Comparison of ENCODE assay signal across 18 cellular contexts in genomic region chr6:10613693-10614092, GRCh38.
DNase-seq lines count a peak whose midpoint lies in the region; ATAC-seq, FAIRE-seq and TF ChIP-seq lines count a peak whose summit lies in the region.
"Had no signal": no experiment of that assay in that cellular context is flagged by ENCODE, and none has a peak within 500 bp of the region (broad histone marks: within the 10 kb centered on the region; RNA-seq: fewer than 3 reads in every experiment).

No MANE protein-coding gene starts in this region.

- POLR2A ChIA-PET in activated CD4-positive, alpha-beta memory T cell treated with anti-CD3 and anti-CD28 coated beads for 36 hours (lab: Charles Lee) = no interaction called here

- intact Hi-C loops in ascending aorta (cut with DNase I) (no loop called here), mucosa of descending colon (cut with DNase I, micrococcal nuclease) (no loop called here), Right ventricle myocardium superior (cut with DNase I) (no loop called here)
- intact Hi-C loops in activated CD4-positive, alpha-beta memory T cell treated with anti-CD3 and anti-CD28 coated beads for 36 hours (cut with micrococcal nuclease) = no loop called here

- H3K36me3 ChIP-seq in ascending aorta (no peaks in the 10 kb centered on the region), mucosa of descending colon (ENCODE audit: low read depth) (no peaks in the 10 kb centered on the region)
- H3K36me3 ChIP-seq: cardiac muscle cell, gastrocnemius medialis, right atrium auricular region had no signal

- CTCF ChIA-PET in activated CD4-positive, alpha-beta memory T cell treated with anti-CD3 and anti-CD28 coated beads for 36 hours (lab: Charles Lee) = no interaction called here

- H3K9me3 ChIP-seq in ascending aorta = no peaks in the 10 kb centered on the region
- H3K9me3 ChIP-seq in mucosa of descending colon = no peaks in the 10 kb centered on the region
- H3K9me3 ChIP-seq: gastrocnemius medialis, right atrium auricular region, SK-N-SH had no signal

- H3K4me3 Mint-ChIP-seq in activated CD4-positive, alpha-beta memory T cell treated with anti-CD3 and anti-CD28 coated beads for 36 hours = no peak overlapping the region
- H3K4me3 Mint-ChIP-seq: activated naive CD8-positive, alpha-beta T cell treated with anti-CD3 and anti-CD28 coated beads for 36 hours; activated T-cell treated with anti-CD3 and anti-CD28 coated beads, Interleukin-2, amount 50 U/mL, for 72 hours had no signal

- no peak overlapping the region for H3K27ac Mint-ChIP-seq in activated CD4-positive, alpha-beta memory T cell treated with anti-CD3 and anti-CD28 coated beads for 36 hours
- H3K27ac Mint-ChIP-seq: activated naive CD8-positive, alpha-beta T cell treated with anti-CD3 and anti-CD28 coated beads for 36 hours; activated T-cell treated with anti-CD3 and anti-CD28 coated beads, Interleukin-2, amount 50 U/mL, for 72 hours had no signal

- FAIRE-seq in urothelium cell line (lab: Jason Lieb, UNC) = no peak

- peaks cover 3% of the 10 kb centered on the region for H3K9me3 Mint-ChIP-seq in activated CD4-positive, alpha-beta memory T cell treated with anti-CD3 and anti-CD28 coated beads for 36 hours

- H3K27me3 ChIP-seq in ascending aorta = no peaks in the 10 kb centered on the region
- H3K27me3 ChIP-seq: cardiac muscle cell, gastrocnemius medialis, right atrium auricular region had no signal

- no peaks in the 10 kb centered on the region for H3K36me3 Mint-ChIP-seq in activated CD4-positive, alpha-beta memory T cell treated with anti-CD3 and anti-CD28 coated beads for 36 hours

- DNase-seq in A172 (ENCODE audit: low spot score) (peak; percentile 18), HT1080 (ENCODE audit: low read depth) (peak; percentile 33), ascending aorta (ENCODE audit: low spot score in 2 of 2) (no peak), mucosa of descending colon (no peak), HPDE6-E6E7 (ENCODE audit: extremely low spot score) (no peak), urothelium cell line (ENCODE audit: low spot score) (no peak), Right ventricle myocardium superior (no peak)
- DNase-seq in activated CD4-positive, alpha-beta memory T cell treated with anti-CD3 and anti-CD28 coated beads for 36 hours = no peak
- DNase-seq: activated CD8-positive, alpha-beta memory T cell treated with anti-CD3 and anti-CD28 coated beads for 24 hours; activated naive CD8-positive, alpha-beta T cell treated with anti-CD3 and anti-CD28 coated beads for 36 hours; activated T-cell treated with anti-CD3 and anti-CD28 coated beads, Interleukin-2, amount 50 U/mL, for 72 hours; DND-41; gastrocnemius medialis; NCI-H1105; SK-N-SH had no signal

- ATAC-seq in mucosa of descending colon = peak; percentile 14
- no peak for ATAC-seq in Right ventricle myocardium superior (ENCODE audit: poor library complexity)
- ATAC-seq: activated T-cell treated with anti-CD3 and anti-CD28 coated beads, Interleukin-2, amount 50 U/mL, for 72 hours; gastrocnemius medialis; Panc1 had no signal

- H3K4me1 ChIP-seq in ascending aorta = peaks cover 0 to 11% of the 10 kb centered on the region in 2 donors
- H3K4me1 ChIP-seq in mucosa of descending colon (ENCODE audit: low read depth) = no peaks in the 10 kb centered on the region
- H3K4me1 ChIP-seq: gastrocnemius medialis had no signal

- H3K4me3 ChIP-seq in ascending aorta (no peak overlapping the region), mucosa of descending colon (no peak overlapping the region)
- H3K4me3 ChIP-seq: cardiac muscle cell, gastrocnemius medialis, right atrium auricular region had no signal

- TF ChIP-seq CTCF in ascending aorta (IDR thresholded peaks at IDR 0.05) (no peak), mucosa of descending colon (IDR thresholded peaks at IDR 0.05) (no peak)

- no peaks in the 10 kb centered on the region for H3K27me3 Mint-ChIP-seq in activated CD4-positive, alpha-beta memory T cell treated with anti-CD3 and anti-CD28 coated beads for 36 hours
- H3K27me3 Mint-ChIP-seq: activated naive CD8-positive, alpha-beta T cell treated with anti-CD3 and anti-CD28 coated beads for 36 hours had no signal

- H3K27ac ChIP-seq in ascending aorta = peak overlapping the region; percentile 0 to 6
- H3K27ac ChIP-seq: cardiac muscle cell, gastrocnemius medialis, right atrium auricular region had no signal

- no peaks in the 10 kb centered on the region for H3K4me1 Mint-ChIP-seq in activated CD4-positive, alpha-beta memory T cell treated with anti-CD3 and anti-CD28 coated beads for 36 hours (ENCODE audit: low read depth)
- H3K4me1 Mint-ChIP-seq: activated naive CD8-positive, alpha-beta T cell treated with anti-CD3 and anti-CD28 coated beads for 36 hours had no signal

Comparison
In these comparisons a context has a peak if more than half of its experiments do, and no peak if none do; other contexts are left out.
1. DNase-seq: peak in A172 (single experiment) and HT1080 (single experiment); none in ascending aorta (0 of 2), mucosa of descending colon (0 of 3), HPDE6-E6E7 (single experiment), activated CD4-positive, alpha-beta memory T cell treated with anti-CD3 and anti-CD28 coated beads for 36 hours (single experiment), urothelium cell line (single experiment) and Right ventricle myocardium superior (single experiment).